ENCODE assay signal across 18 cellular contexts in the genomic region with DNA sequence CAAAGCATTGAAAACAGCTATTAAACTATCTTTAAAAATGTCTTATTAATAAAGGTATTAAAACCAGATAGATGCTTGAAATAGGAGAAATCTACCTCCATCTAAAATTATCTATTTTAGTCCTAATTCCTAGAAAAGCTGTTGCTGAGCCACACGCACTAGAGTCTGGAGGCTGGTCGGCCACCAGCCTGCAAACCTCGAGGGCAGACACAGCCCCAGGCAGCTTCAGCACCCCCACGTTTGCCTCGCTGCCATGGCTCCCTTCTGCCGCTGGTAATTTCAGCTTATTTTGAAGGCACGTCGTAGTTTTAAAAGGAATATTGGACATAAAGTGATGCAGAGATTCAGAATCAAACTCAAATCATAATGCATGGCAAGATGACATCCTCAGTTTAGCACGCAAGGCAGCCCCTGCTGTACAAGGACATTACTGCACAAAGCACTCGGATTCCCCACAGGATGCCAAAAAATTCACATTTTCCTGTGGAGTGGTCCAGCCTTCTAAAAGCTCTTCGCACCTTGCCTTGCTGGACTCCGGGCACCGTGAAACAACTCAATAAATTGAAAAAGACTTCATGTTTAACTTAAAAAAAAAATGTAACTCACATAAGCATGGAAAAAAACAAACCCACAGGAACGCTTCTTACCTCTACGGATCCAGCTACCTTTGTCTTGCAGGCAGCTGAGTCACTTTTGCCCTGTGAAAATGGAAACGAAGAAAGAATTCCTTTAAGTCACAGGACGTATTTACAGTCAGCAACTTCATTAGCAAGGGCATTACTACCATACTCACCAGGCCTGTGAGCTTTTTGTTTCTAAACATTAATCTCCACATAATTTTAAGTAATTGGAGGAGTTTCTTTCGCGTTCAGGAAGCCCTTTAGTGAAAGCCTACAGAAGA.
DNase-seq lines count a peak whose midpoint lies in the region; ATAC-seq and TF ChIP-seq lines count a peak whose summit lies in the region.
"Had no signal": no experiment of that assay in that cellular context is flagged by ENCODE, and none has a peak within 500 bp of the region (broad histone marks: within the 10 kb centered on the region; RNA-seq: fewer than 3 reads in every experiment).

No MANE protein-coding gene starts in this region.

- ATAC-seq in right cardiac atrium (no peak), WTC11 (no peak)

- CTCF ChIA-PET in WTC11 (lab: Charles Lee) = interaction anchor here (0.6 to 2.9 kb wide), 11 partner anchors 8 to 522 kb away, joined by 3 to 13 read pairs (median 3); a partner anchor contains a TSS
- CTCF ChIA-PET in CD8-positive, alpha-beta memory T cell (lab: Charles Lee) = interaction anchor here (0.8 to 1.4 kb wide), 5 partner anchors 8 to 371 kb away, joined by 3 to 5 read pairs (median 3); no protein-coding TSS in a partner anchor

- H3K27me3 ChIP-seq in right cardiac atrium (ENCODE audit: control insufficient read depth, insufficient read depth) = no peaks in the 10 kb centered on the region
- H3K27me3 ChIP-seq in CD8-positive, alpha-beta memory T cell (ENCODE audit: insufficient read depth, low read length, poor library complexity, severe bottlenecking) = no peaks in the 10 kb centered on the region
- H3K27me3 ChIP-seq: vagina had no signal

- H3K36me3 Mint-ChIP-seq in WTC11 = no peaks in the 10 kb centered on the region
- H3K36me3 Mint-ChIP-seq in type B pancreatic cell = no peaks in the 10 kb centered on the region
- no peaks in the 10 kb centered on the region for H3K36me3 Mint-ChIP-seq in CD8-positive, alpha-beta memory T cell
- H3K36me3 Mint-ChIP-seq: activated naive CD4-positive, alpha-beta T cell treated with anti-CD3 and anti-CD28 coated beads, Interleukin-2, amount 50 U/mL, for 24 hours; immature natural killer cell had no signal

- H3K9me3 Mint-ChIP-seq in WTC11 (no peaks in the 10 kb centered on the region), type B pancreatic cell (no peaks in the 10 kb centered on the region)
- H3K9me3 Mint-ChIP-seq in CD8-positive, alpha-beta memory T cell = no peaks in the 10 kb centered on the region
- H3K9me3 Mint-ChIP-seq: activated CD4-positive, alpha-beta memory T cell treated with anti-CD3 and anti-CD28 coated beads, Interleukin-2, amount 10 ng/mL, durations not matched to agents 7 days and 5 days; activated naive CD4-positive, alpha-beta T cell treated with anti-CD3 and anti-CD28 coated beads, Interleukin-2, amount 50 U/mL, for 24 hours; immature natural killer cell had no signal

- POLR2A ChIA-PET in WTC11 (lab: Charles Lee) = no interaction called here
- POLR2A ChIA-PET in CD8-positive, alpha-beta memory T cell (lab: Charles Lee) = no interaction called here

- H3K4me1 Mint-ChIP-seq in WTC11 (peaks cover 40% of the 10 kb centered on the region), type B pancreatic cell (ENCODE audit: unreplicated experiment) (peaks cover 21% of the 10 kb centered on the region)
- peaks cover 0 to 4% (median under 1%) of the 10 kb centered on the region in 3 donors for H3K4me1 Mint-ChIP-seq in CD8-positive, alpha-beta memory T cell

- peak; percentile 44 for DNase-seq in cardiac septum (ENCODE audit: low spot score)
- DNase-seq in right cardiac atrium = no peak
- no peak for DNase-seq in WTC11 (ENCODE audit: low spot score)
- DNase-seq in hepatic stellate cell (ENCODE audit: low spot score) = peak; percentile 40
- DNase-seq in type B pancreatic cell (ENCODE audit: extremely low spot score, unreplicated experiment) = no peak
- no peak for DNase-seq in LoVo (ENCODE audit: low spot score)
- DNase-seq in CD8-positive, alpha-beta memory T cell = no peak
- no peak for DNase-seq in RKO (ENCODE audit: low spot score)
- DNase-seq: activated CD4-positive, alpha-beta memory T cell treated with anti-CD3 and anti-CD28 coated beads, Interleukin-2, amount 10 ng/mL, durations not matched to agents 7 days and 5 days; immature natural killer cell; NCI-H1105; NCI-H345; stimulated activated CD4-positive, alpha-beta T cell treated with anti-CD3 and anti-CD28 coated beads, Interleukin-4, amount 100 ng/mL, for 24 hours; stimulated activated naive CD4-positive, alpha-beta T cell treated with Interleukin-2 at 50 U/mL for 16 hours had no signal

- peaks cover 3% of the 10 kb centered on the region; the same call in 1 of the 2 replicates for H3K27me3 Mint-ChIP-seq in WTC11 (ENCODE audit: low read depth)
- H3K27me3 Mint-ChIP-seq in type B pancreatic cell = peaks cover 20% of the 10 kb centered on the region
- H3K27me3 Mint-ChIP-seq in CD8-positive, alpha-beta memory T cell = peaks cover 2 to 44% of the 10 kb centered on the region in 2 donors

- H3K27ac Mint-ChIP-seq in WTC11 (peak overlapping the region; percentile 36), type B pancreatic cell (no peak overlapping the region)
- no peak overlapping the region for H3K27ac Mint-ChIP-seq in CD8-positive, alpha-beta memory T cell
- H3K27ac Mint-ChIP-seq: activated CD4-positive, alpha-beta memory T cell treated with anti-CD3 and anti-CD28 coated beads, Interleukin-2, amount 10 ng/mL, durations not matched to agents 7 days and 5 days; activated naive CD4-positive, alpha-beta T cell treated with anti-CD3 and anti-CD28 coated beads, Interleukin-2, amount 50 U/mL, for 24 hours; B cell; immature natural killer cell had no signal

- H3K4me1 ChIP-seq in right cardiac atrium (ENCODE audit: control insufficient read depth, insufficient read depth, low read length) = no peaks in the 10 kb centered on the region
- H3K4me1 ChIP-seq in CD8-positive, alpha-beta memory T cell (ENCODE audit: insufficient read depth, low read length) = peaks cover 3% of the 10 kb centered on the region
- H3K4me1 ChIP-seq: vagina had no signal

- intact Hi-C loops in cardiac septum (cut with DNase I) = no loop called here
- intact Hi-C loops in right cardiac atrium (cut with DNase I) = loop anchor here in 3 of 4 donors (10.0 kb wide), 3 partner anchors 184 to 374 kb away; a partner anchor contains a TSS

- no peaks in the 10 kb centered on the region for H3K9me3 ChIP-seq in right cardiac atrium (ENCODE audit: control insufficient read depth, low read length)
- H3K9me3 ChIP-seq in CD8-positive, alpha-beta memory T cell (ENCODE audit: low read length) = no peaks in the 10 kb centered on the region
- H3K9me3 ChIP-seq: vagina had no signal

- TF ChIP-seq CTCF in WTC11 (IDR thresholded peaks at IDR 0.05) (no peak), type B pancreatic cell (conservative IDR thresholded peaks at IDR 0.05) (peak; percentile 56)

- H3K4me3 Mint-ChIP-seq in WTC11 (no peak overlapping the region), type B pancreatic cell (no peak overlapping the region)
- H3K4me3 Mint-ChIP-seq in CD8-positive, alpha-beta memory T cell = no peak overlapping the region
- H3K4me3 Mint-ChIP-seq: activated CD4-positive, alpha-beta memory T cell treated with anti-CD3 and anti-CD28 coated beads, Interleukin-2, amount 10 ng/mL, durations not matched to agents 7 days and 5 days; activated naive CD4-positive, alpha-beta T cell treated with anti-CD3 and anti-CD28 coated beads, Interleukin-2, amount 50 U/mL, for 24 hours; B cell; immature natural killer cell had no signal

- 80% methylated on average over 19 of the region's 19 CpGs for WGBS in right cardiac atrium

- H3K36me3 ChIP-seq in CD8-positive, alpha-beta memory T cell (ENCODE audit: insufficient read depth, low read length) = no peaks in the 10 kb centered on the region
- H3K36me3 ChIP-seq: vagina had no signal

- H3K4me3 ChIP-seq in right cardiac atrium (ENCODE audit: low read length) = no peak overlapping the region
- no peak overlapping the region for H3K4me3 ChIP-seq in CD8-positive, alpha-beta memory T cell (ENCODE audit: low read length)
- H3K4me3 ChIP-seq: coronary artery, vagina had no signal

- H3K27ac ChIP-seq in right cardiac atrium (ENCODE audit: low read length) = no peak overlapping the region
- no peak overlapping the region for H3K27ac ChIP-seq in CD8-positive, alpha-beta memory T cell (ENCODE audit: low read depth, low read length)
- H3K27ac ChIP-seq: coronary artery, vagina had no signal

TF ChIP-seq in WTC11, 78 proteins besides CTCF, POLR2A, EP300 and RAD21 (continues in another document):
- TF ChIP-seq, protein P1, sequence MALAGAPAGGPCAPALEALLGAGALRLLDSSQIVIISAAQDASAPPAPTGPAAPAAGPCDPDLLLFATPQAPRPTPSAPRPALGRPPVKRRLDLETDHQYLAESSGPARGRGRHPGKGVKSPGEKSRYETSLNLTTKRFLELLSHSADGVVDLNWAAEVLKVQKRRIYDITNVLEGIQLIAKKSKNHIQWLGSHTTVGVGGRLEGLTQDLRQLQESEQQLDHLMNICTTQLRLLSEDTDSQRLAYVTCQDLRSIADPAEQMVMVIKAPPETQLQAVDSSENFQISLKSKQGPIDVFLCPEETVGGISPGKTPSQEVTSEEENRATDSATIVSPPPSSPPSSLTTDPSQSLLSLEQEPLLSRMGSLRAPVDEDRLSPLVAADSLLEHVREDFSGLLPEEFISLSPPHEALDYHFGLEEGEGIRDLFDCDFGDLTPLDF (CRISPR knock-in tag; IDR thresholded peaks at IDR 0.05) = no peak
- TF ChIP-seq GRHL2 (CRISPR knock-in tag; IDR thresholded peaks at IDR 0.05; ENCODE audit: insufficient replicate concordance, severe bottlenecking) (no peak), CREM (CRISPR knock-in tag; IDR thresholded peaks at IDR 0.05) (no peak), TCF7 (CRISPR knock-in tag; IDR thresholded peaks at IDR 0.05; ENCODE audit: low read depth) (no peak), EMX1 (CRISPR knock-in tag; IDR thresholded peaks at IDR 0.05) (no peak)
- TF ChIP-seq, protein P2, sequence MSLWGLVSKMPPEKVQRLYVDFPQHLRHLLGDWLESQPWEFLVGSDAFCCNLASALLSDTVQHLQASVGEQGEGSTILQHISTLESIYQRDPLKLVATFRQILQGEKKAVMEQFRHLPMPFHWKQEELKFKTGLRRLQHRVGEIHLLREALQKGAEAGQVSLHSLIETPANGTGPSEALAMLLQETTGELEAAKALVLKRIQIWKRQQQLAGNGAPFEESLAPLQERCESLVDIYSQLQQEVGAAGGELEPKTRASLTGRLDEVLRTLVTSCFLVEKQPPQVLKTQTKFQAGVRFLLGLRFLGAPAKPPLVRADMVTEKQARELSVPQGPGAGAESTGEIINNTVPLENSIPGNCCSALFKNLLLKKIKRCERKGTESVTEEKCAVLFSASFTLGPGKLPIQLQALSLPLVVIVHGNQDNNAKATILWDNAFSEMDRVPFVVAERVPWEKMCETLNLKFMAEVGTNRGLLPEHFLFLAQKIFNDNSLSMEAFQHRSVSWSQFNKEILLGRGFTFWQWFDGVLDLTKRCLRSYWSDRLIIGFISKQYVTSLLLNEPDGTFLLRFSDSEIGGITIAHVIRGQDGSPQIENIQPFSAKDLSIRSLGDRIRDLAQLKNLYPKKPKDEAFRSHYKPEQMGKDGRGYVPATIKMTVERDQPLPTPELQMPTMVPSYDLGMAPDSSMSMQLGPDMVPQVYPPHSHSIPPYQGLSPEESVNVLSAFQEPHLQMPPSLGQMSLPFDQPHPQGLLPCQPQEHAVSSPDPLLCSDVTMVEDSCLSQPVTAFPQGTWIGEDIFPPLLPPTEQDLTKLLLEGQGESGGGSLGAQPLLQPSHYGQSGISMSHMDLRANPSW (CRISPR knock-in tag; conservative IDR thresholded peaks at IDR 0.05; ENCODE audit: low read depth) = no peak

Comparison
In these comparisons a context has a peak if more than half of its experiments do, and no peak if none do; other contexts are left out.
1. DNase-seq: peak in cardiac septum (single experiment) and hepatic stellate cell (single experiment); none in right cardiac atrium (0 of 3), WTC11 (single experiment), type B pancreatic cell (single experiment), LoVo (single experiment), CD8-positive, alpha-beta memory T cell (0 of 5) and RKO (single experiment).